ENCODE assay signal across 1 cellular context in genomic region chr10:59179027-59179426, GRCh38.
TF ChIP-seq lines count a peak whose summit lies in the region.

No MANE protein-coding gene starts in this region.

TF ChIP-seq in HepG2, 621 proteins besides CTCF, POLR2A, EP300 and RAD21 (continued from another document):
- TF ChIP-seq ZNF280B (CRISPR knock-in tag; IDR thresholded peaks at IDR 0.05; ENCODE audit: borderline replicate concordance) (no peak), AFF4 (CRISPR knock-in tag; IDR thresholded peaks at IDR 0.05) (0 out of 2 replicates have a peak, but pooled peaks have one; percentile 54)
